Comparison of ENCODE assay signal across 25 cellular contexts in the genomic region with DNA sequence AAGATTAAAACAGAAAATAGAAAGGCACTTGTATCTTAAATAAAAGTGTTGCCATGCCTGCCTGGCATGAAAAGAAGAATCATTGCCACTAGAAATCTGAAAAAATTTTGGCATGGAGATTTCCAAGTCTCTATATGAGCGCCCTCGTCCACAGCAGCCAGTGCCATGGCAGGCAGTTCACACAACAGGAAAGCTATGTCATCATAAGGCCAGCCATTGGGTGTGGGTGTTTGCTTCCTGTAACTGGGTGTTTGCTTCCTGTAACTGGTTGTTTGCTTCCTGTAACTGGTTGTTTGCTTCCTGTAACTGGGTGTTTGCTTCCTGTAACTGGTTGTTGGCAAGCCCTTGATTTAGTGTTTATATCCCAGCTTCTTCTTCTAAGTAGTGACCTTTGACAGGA.
A peak's percentile ranks its signal among the peaks of the same experiment; 100 is the strongest.
DNase-seq lines count a peak whose midpoint lies in the region; ATAC-seq and TF ChIP-seq lines count a peak whose summit lies in the region.
"Had no signal": no experiment of that assay in that cellular context is flagged by ENCODE, and none has a peak within 500 bp of the region (broad histone marks: within the 10 kb centered on the region; RNA-seq: fewer than 3 reads in every experiment).

No MANE protein-coding gene starts in this region.

- H3K36me3 Mint-ChIP-seq in activated CD8-positive, alpha-beta T cell treated with anti-CD3 and anti-CD28 coated beads, Interleukin-2, amount 10 ng/mL, durations not matched to agents 7 days and 5 days (ENCODE audit: low read depth), result peaks cover 3% of the 10 kb centered on the region
- H3K36me3 Mint-ChIP-seq: CD8-positive, alpha-beta T cell; neural progenitor cell had no signal

- peak overlapping the region; percentile 58 for H3K27ac Mint-ChIP-seq in activated CD8-positive, alpha-beta T cell treated with anti-CD3 and anti-CD28 coated beads, Interleukin-2, amount 10 ng/mL, durations not matched to agents 7 days and 5 days
- H3K27ac Mint-ChIP-seq: CD8-positive, alpha-beta T cell; neural progenitor cell had no signal

- H3K9me3 Mint-ChIP-seq in activated CD8-positive, alpha-beta T cell treated with anti-CD3 and anti-CD28 coated beads, Interleukin-2, amount 10 ng/mL, durations not matched to agents 7 days and 5 days (ENCODE audit: insufficient read depth), result peaks cover 17% of the 10 kb centered on the region

- no peaks in the 10 kb centered on the region for H3K36me3 ChIP-seq in left ventricle myocardium inferior
- H3K36me3 ChIP-seq: left lung, neural progenitor cell, prostate gland, transverse colon had no signal

- peaks cover 10% of the 10 kb centered on the region for H3K4me1 Mint-ChIP-seq in activated CD8-positive, alpha-beta T cell treated with anti-CD3 and anti-CD28 coated beads, Interleukin-2, amount 10 ng/mL, durations not matched to agents 7 days and 5 days (ENCODE audit: low read depth)

- no peaks in the 10 kb centered on the region for H3K27me3 Mint-ChIP-seq in activated CD8-positive, alpha-beta T cell treated with anti-CD3 and anti-CD28 coated beads, Interleukin-2, amount 10 ng/mL, durations not matched to agents 7 days and 5 days (ENCODE audit: low read depth)

- DNase-seq in Right ventricle myocardium superior, result peak; percentile 38
- no peak for DNase-seq in cardiac septum (ENCODE audit: low spot score)
- DNase-seq in activated CD8-positive, alpha-beta T cell treated with anti-CD3 and anti-CD28 coated beads, Interleukin-2, amount 10 ng/mL, durations not matched to agents 7 days and 5 days, result peak; percentile 23
- no peak for DNase-seq in left ventricle myocardium inferior
- DNase-seq in hepatic stellate cell (ENCODE audit: low spot score), result no peak
- DNase-seq in 8988T, result no peak
- DNase-seq: activated effector memory CD4-positive, alpha-beta T cell treated with Interleukin-2 at 50 U/mL for 16 hours; CD8-positive, alpha-beta T cell; cerebellar nuclear complex; glutamatergic neuron; GOT3; left lung; mucosa of descending colon; NCI-H1048; NCI-H2081; NCI-H510A treated with DMSO at 0.1 percent for 48 hours; SK-N-SH; stimulated activated naive CD4-positive, alpha-beta T cell treated with Interleukin-2 at 50 U/mL for 16 hours; transverse colon had no signal

- H3K4me3 Mint-ChIP-seq in activated CD8-positive, alpha-beta T cell treated with anti-CD3 and anti-CD28 coated beads, Interleukin-2, amount 10 ng/mL, durations not matched to agents 7 days and 5 days, result no peak overlapping the region
- H3K4me3 Mint-ChIP-seq: CD8-positive, alpha-beta T cell; neural progenitor cell had no signal

- H3K4me3 ChIP-seq in left ventricle myocardium inferior, result no peak overlapping the region
- H3K4me3 ChIP-seq: GM12878, left lung, mucosa of descending colon, neural progenitor cell, prostate gland, skin epidermis, transverse colon had no signal

- peaks cover 22% of the 10 kb centered on the region for H3K4me1 ChIP-seq in left ventricle myocardium inferior
- H3K4me1 ChIP-seq: left lung, neural progenitor cell, prostate gland, transverse colon had no signal

- CTCF ChIA-PET in activated CD8-positive, alpha-beta T cell treated with anti-CD3 and anti-CD28 coated beads, Interleukin-2, amount 10 ng/mL, durations not matched to agents 7 days and 5 days (lab: Charles Lee), result no interaction called here

- no peaks in the 10 kb centered on the region for H3K27me3 ChIP-seq in left ventricle myocardium inferior (ENCODE audit: low read depth)
- H3K27me3 ChIP-seq: left lung, neural progenitor cell, transverse colon had no signal

- peak overlapping the region; percentile 76 for H3K27ac ChIP-seq in left ventricle myocardium inferior (replicated peaks)
- H3K27ac ChIP-seq: KMS-11, neural progenitor cell, prostate gland, skin epidermis, transverse colon had no signal

- peak; percentile 29 for ATAC-seq in Right ventricle myocardium superior (ENCODE audit: poor library complexity)
- no peak for ATAC-seq in activated CD8-positive, alpha-beta T cell treated with anti-CD3 and anti-CD28 coated beads, Interleukin-2, amount 10 ng/mL, durations not matched to agents 7 days and 5 days
- no peak for ATAC-seq in GM18858 (IDR thresholded peaks at IDR 0.05; ENCODE audit: unreplicated experiment)
- ATAC-seq: CD8-positive, alpha-beta T cell; GM12878; left lung; mucosa of descending colon had no signal

- no peaks in the 10 kb centered on the region for H3K9me3 ChIP-seq in left ventricle myocardium inferior (replicated peaks)
- H3K9me3 ChIP-seq: prostate gland, SK-N-SH, transverse colon had no signal

- TF ChIP-seq CTCF in left ventricle myocardium inferior (IDR thresholded peaks at IDR 0.05; ENCODE audit: borderline replicate concordance), result no peak

- intact Hi-C loops in Right ventricle myocardium superior (cut with DNase I) (no loop called here), cardiac septum (cut with DNase I) (no loop called here), left ventricle myocardium inferior (cut with micrococcal nuclease) (no loop called here)

- POLR2A ChIA-PET in activated CD8-positive, alpha-beta T cell treated with anti-CD3 and anti-CD28 coated beads, Interleukin-2, amount 10 ng/mL, durations not matched to agents 7 days and 5 days (lab: Charles Lee), result no interaction called here

Comparison
In these comparisons a context has a peak if more than half of its experiments do, and no peak if none do; other contexts are left out.
1. DNase-seq: peak in Right ventricle myocardium superior (single experiment) and activated CD8-positive, alpha-beta T cell treated with anti-CD3 and anti-CD28 coated beads, Interleukin-2, amount 10 ng/mL, durations not matched to agents 7 days and 5 days (single experiment); none in cardiac septum (single experiment), left ventricle myocardium inferior (single experiment), hepatic stellate cell (single experiment) and 8988T (single experiment).